Comparison of ENCODE assay signal across 23 cellular contexts in genomic region chr4:58600290-58600689, GRCh38.
"Had no signal": no experiment of that assay in that cellular context is flagged by ENCODE, and none has a peak within 500 bp of the region (broad histone marks: within the 10 kb centered on the region; RNA-seq: fewer than 3 reads in every experiment).

No MANE protein-coding gene starts in this region.

- H3K36me3 ChIP-seq: brain microvascular endothelial cell, cardiac muscle cell had no signal

- H3K27ac Mint-ChIP-seq: activated B cell treated with CpG ODN at 0.5 μM for 24 hours; activated CD4-positive, alpha-beta memory T cell treated with anti-CD3 and anti-CD28 coated beads for 36 hours; activated CD4-positive, alpha-beta T cell treated with anti-CD3 and anti-CD28 coated beads, Interleukin-2, amount 10 ng/mL, durations not matched to agents 7 days and 5 days; activated naive CD4-positive, alpha-beta T cell treated with anti-CD3 and anti-CD28 coated beads, Interleukin-2, amount 10 ng/mL, durations not matched to agents 7 days and 5 days; activated naive CD8-positive, alpha-beta T cell treated with anti-CD3 and anti-CD28 coated beads for 36 hours; activated T-helper 2 cell treated with anti-CD3 and anti-CD28 coated beads, Interferon-gamma antibody, Interleukin-2, Interleukin-4, amounts not matched to agents 10 μg/mL and 5 μg/mL and 100 μg/mL, durations not matched to agents 14 hours and 24 hours and 36 hours; T-helper 17 cell had no signal

- H3K36me3 Mint-ChIP-seq: activated CD4-positive, alpha-beta memory T cell treated with anti-CD3 and anti-CD28 coated beads for 36 hours; activated naive CD4-positive, alpha-beta T cell treated with anti-CD3 and anti-CD28 coated beads, Interleukin-2, amount 10 ng/mL, durations not matched to agents 7 days and 5 days; activated naive CD8-positive, alpha-beta T cell treated with anti-CD3 and anti-CD28 coated beads for 36 hours had no signal

- DNase-seq: activated B cell treated with CpG ODN at 0.5 μM for 24 hours; activated CD4-positive, alpha-beta memory T cell treated with anti-CD3 and anti-CD28 coated beads for 36 hours; activated CD4-positive, alpha-beta T cell treated with anti-CD3 and anti-CD28 coated beads for 1 hour; activated CD4-positive, alpha-beta T cell treated with anti-CD3 and anti-CD28 coated beads, Interleukin-2, amount 10 ng/mL, durations not matched to agents 7 days and 5 days; activated gamma-delta T cell treated with Interleukin-2 at 50 U/mL for 16 hours; activated naive CD4-positive, alpha-beta T cell treated with anti-CD3 and anti-CD28 coated beads, Interleukin-2, amount 10 ng/mL, durations not matched to agents 7 days and 5 days; activated naive CD8-positive, alpha-beta T cell treated with anti-CD3 and anti-CD28 coated beads for 36 hours; activated T-cell treated with anti-CD3 and anti-CD28 coated beads for 4 hours; activated T-cell treated with anti-CD3 and anti-CD28 coated beads, Interleukin-2, amount 50 U/mL, for 48 hours; brain microvascular endothelial cell; NCI-H1092; NCI-H1417; NCI-H2029; NCI-H2107; NCI-H345; NCI-H510A; NCI-H526 treated with DMSO at 0.1 percent for 48 hours; NCI-H82; SIG-M5; T-helper 17 cell; T-helper 9 cell had no signal

- H3K4me3 Mint-ChIP-seq: activated B cell treated with CpG ODN at 0.5 μM for 24 hours; activated CD4-positive, alpha-beta memory T cell treated with anti-CD3 and anti-CD28 coated beads for 36 hours; activated CD4-positive, alpha-beta T cell treated with anti-CD3 and anti-CD28 coated beads, Interleukin-2, amount 10 ng/mL, durations not matched to agents 7 days and 5 days; activated naive CD4-positive, alpha-beta T cell treated with anti-CD3 and anti-CD28 coated beads, Interleukin-2, amount 10 ng/mL, durations not matched to agents 7 days and 5 days; activated naive CD8-positive, alpha-beta T cell treated with anti-CD3 and anti-CD28 coated beads for 36 hours; T-helper 17 cell had no signal

- H3K4me1 Mint-ChIP-seq: activated B cell treated with CpG ODN at 0.5 μM for 24 hours; activated CD4-positive, alpha-beta T cell treated with anti-CD3 and anti-CD28 coated beads, Interleukin-2, amount 10 ng/mL, durations not matched to agents 7 days and 5 days; activated naive CD4-positive, alpha-beta T cell treated with anti-CD3 and anti-CD28 coated beads, Interleukin-2, amount 10 ng/mL, durations not matched to agents 7 days and 5 days; activated naive CD8-positive, alpha-beta T cell treated with anti-CD3 and anti-CD28 coated beads for 36 hours; T-helper 17 cell had no signal

- H3K27me3 ChIP-seq: brain microvascular endothelial cell, cardiac muscle cell had no signal

- H3K27ac ChIP-seq: brain microvascular endothelial cell, cardiac muscle cell had no signal

- ATAC-seq: T-helper 17 cell had no signal

- H3K27me3 Mint-ChIP-seq: activated B cell treated with CpG ODN at 0.5 μM for 24 hours; activated CD4-positive, alpha-beta memory T cell treated with anti-CD3 and anti-CD28 coated beads for 36 hours; activated CD4-positive, alpha-beta T cell treated with anti-CD3 and anti-CD28 coated beads, Interleukin-2, amount 10 ng/mL, durations not matched to agents 7 days and 5 days; activated naive CD4-positive, alpha-beta T cell treated with anti-CD3 and anti-CD28 coated beads, Interleukin-2, amount 10 ng/mL, durations not matched to agents 7 days and 5 days; activated naive CD8-positive, alpha-beta T cell treated with anti-CD3 and anti-CD28 coated beads for 36 hours; T-helper 17 cell had no signal

- H3K4me3 ChIP-seq: cardiac muscle cell had no signal

- H3K9me3 Mint-ChIP-seq: activated CD4-positive, alpha-beta T cell treated with anti-CD3 and anti-CD28 coated beads, Interleukin-2, amount 10 ng/mL, durations not matched to agents 7 days and 5 days had no signal
